ENCODE assay signal across 2 cellular contexts in the genomic region with DNA sequence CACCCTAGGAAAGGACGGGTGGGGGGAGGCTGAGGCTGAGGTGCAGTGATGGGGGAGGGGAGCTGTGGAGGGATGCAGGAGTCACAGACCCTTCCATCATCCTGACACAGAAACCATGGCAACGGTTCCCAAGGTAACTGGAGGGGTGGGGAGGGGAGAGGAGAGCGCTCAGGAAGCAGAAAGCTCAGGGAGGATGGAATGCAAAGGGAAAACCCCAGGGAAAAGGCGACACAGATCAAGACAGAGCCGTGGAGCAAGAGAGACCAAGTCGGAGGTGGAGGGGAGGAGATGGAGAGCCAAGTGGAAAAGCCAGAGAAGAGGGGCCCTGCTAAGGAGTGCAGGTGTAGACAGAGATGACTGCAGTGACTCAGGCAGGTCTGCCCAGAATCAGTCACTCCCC.
TF ChIP-seq lines count a peak whose summit lies in the region.

No MANE protein-coding gene starts in this region.

TF ChIP-seq in GM12891, 5 proteins besides CTCF, POLR2A, EP300 and RAD21:
- no peak for TF ChIP-seq PAX5 (IDR thresholded peaks at IDR 0.05; ENCODE audit: insufficient read depth, low read length, severe bottlenecking)
- no peak for TF ChIP-seq POLR2AphosphoS5 (IDR thresholded peaks at IDR 0.05; ENCODE audit: low read depth, low read length)
- no peak for TF ChIP-seq TAF1 (IDR thresholded peaks at IDR 0.05; ENCODE audit: low read depth, low read length)
- no peak for TF ChIP-seq SPI1 (IDR thresholded peaks at IDR 0.05; ENCODE audit: low read depth, low read length)
- TF ChIP-seq POU2F2 (IDR thresholded peaks at IDR 0.05; ENCODE audit: low read depth, low read length) = no peak

TF ChIP-seq in K562, 482 proteins besides CTCF, POLR2A, EP300 and RAD21:
- TF ChIP-seq BMI1 (IDR thresholded peaks at IDR 0.05; ENCODE audit: low read length) = peak; percentile 46; the same call in 1 of the 2 replicates
- no peak for TF ChIP-seq ZC3H11A (IDR thresholded peaks at IDR 0.05; ENCODE audit: low read depth, low read length)
- TF ChIP-seq, protein P1, sequence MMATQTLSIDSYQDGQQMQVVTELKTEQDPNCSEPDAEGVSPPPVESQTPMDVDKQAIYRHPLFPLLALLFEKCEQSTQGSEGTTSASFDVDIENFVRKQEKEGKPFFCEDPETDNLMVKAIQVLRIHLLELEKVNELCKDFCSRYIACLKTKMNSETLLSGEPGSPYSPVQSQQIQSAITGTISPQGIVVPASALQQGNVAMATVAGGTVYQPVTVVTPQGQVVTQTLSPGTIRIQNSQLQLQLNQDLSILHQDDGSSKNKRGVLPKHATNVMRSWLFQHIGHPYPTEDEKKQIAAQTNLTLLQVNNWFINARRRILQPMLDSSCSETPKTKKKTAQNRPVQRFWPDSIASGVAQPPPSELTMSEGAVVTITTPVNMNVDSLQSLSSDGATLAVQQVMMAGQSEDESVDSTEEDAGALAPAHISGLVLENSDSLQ (IDR thresholded peaks at IDR 0.05) = peak; percentile 29; the same call in 1 of the 2 replicates
- TF ChIP-seq RFX1 (IDR thresholded peaks at IDR 0.05) = peak; percentile 91
- TF ChIP-seq ZFPM2 (CRISPR knock-in tag; IDR thresholded peaks at IDR 0.05) = no peak
- TF ChIP-seq POLR2G (IDR thresholded peaks at IDR 0.05; ENCODE audit: low read depth, low read length) = no peak
- TF ChIP-seq FOXJ3 (CRISPR knock-in tag; IDR thresholded peaks at IDR 0.05) = no peak
- no peak for TF ChIP-seq STAG1 (CRISPR knock-in tag; IDR thresholded peaks at IDR 0.05; ENCODE audit: borderline replicate concordance)
- TF ChIP-seq TARDBP (IDR thresholded peaks at IDR 0.05) = no peak
- peak; percentile 66 to 68; a peak in 3 of 4 replicates for TF ChIP-seq KDM1A (IDR thresholded peaks at IDR 0.05)
- TF ChIP-seq NUFIP1 (IDR thresholded peaks at IDR 0.05; ENCODE audit: partially characterized antibody) = no peak
- no peak for TF ChIP-seq SRSF7 (optimal IDR thresholded peaks at IDR 0.05; ENCODE audit: low read depth, low read length)
- no peak for TF ChIP-seq ARHGAP35 (IDR thresholded peaks at IDR 0.05; ENCODE audit: partially characterized antibody)
- TF ChIP-seq, protein P2, sequence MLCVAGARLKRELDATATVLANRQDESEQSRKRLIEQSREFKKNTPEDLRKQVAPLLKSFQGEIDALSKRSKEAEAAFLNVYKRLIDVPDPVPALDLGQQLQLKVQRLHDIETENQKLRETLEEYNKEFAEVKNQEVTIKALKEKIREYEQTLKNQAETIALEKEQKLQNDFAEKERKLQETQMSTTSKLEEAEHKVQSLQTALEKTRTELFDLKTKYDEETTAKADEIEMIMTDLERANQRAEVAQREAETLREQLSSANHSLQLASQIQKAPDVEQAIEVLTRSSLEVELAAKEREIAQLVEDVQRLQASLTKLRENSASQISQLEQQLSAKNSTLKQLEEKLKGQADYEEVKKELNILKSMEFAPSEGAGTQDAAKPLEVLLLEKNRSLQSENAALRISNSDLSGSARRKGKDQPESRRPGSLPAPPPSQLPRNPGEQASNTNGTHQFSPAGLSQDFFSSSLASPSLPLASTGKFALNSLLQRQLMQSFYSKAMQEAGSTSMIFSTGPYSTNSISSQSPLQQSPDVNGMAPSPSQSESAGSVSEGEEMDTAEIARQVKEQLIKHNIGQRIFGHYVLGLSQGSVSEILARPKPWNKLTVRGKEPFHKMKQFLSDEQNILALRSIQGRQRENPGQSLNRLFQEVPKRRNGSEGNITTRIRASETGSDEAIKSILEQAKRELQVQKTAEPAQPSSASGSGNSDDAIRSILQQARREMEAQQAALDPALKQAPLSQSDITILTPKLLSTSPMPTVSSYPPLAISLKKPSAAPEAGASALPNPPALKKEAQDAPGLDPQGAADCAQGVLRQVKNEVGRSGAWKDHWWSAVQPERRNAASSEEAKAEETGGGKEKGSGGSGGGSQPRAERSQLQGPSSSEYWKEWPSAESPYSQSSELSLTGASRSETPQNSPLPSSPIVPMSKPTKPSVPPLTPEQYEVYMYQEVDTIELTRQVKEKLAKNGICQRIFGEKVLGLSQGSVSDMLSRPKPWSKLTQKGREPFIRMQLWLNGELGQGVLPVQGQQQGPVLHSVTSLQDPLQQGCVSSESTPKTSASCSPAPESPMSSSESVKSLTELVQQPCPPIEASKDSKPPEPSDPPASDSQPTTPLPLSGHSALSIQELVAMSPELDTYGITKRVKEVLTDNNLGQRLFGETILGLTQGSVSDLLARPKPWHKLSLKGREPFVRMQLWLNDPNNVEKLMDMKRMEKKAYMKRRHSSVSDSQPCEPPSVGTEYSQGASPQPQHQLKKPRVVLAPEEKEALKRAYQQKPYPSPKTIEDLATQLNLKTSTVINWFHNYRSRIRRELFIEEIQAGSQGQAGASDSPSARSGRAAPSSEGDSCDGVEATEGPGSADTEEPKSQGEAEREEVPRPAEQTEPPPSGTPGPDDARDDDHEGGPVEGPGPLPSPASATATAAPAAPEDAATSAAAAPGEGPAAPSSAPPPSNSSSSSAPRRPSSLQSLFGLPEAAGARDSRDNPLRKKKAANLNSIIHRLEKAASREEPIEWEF (CRISPR knock-in tag; IDR thresholded peaks at IDR 0.05) = no peak
- peak in 1 of 2 experiments; percentile 64; a peak in 2 of 4 replicates for TF ChIP-seq CSDE1 (IDR thresholded peaks at IDR 0.05)
